2 cellular contexts compared by ENCODE assay signal in the genomic region with DNA sequence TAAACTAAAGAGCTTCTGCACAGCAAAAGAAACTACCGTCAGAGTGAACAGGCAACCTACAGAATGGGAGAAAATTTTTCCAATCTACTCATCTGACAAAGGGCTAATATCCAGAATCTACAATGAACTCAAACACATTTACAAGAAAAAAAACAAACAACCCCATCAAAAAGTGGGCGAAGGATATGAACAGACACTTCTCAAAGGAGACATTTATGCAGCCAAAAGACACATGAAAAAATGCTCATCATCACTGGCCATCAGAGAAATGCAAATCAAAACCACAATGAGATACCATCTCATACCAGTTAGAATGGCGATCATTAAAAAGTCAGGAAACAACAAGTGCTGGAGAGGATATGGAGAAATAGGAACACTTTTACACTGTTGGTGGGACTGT. TPM values are rescaled to one million over a fixed set of nuclear protein-coding genes. Genes with fewer than 3 reads are reported as not detected.
"Had no signal": no experiment of that assay in that cellular context is flagged by ENCODE, and none has a peak within 500 bp of the region (broad histone marks: within the 10 kb centered on the region; RNA-seq: fewer than 3 reads in every experiment).

No MANE protein-coding gene starts in this region.

RNA-seq across cellular contexts. Expression of a gene that starts 15.7 kb away (rescaled TPM):
- total RNA-seq: LHCN-M2, NCI-H460 had no signal

RNA-seq across cellular contexts. Expression of a gene that starts 42.3 kb away (rescaled TPM):
- total RNA-seq: NCI-H460 had no signal
